In the genomic region with DNA sequence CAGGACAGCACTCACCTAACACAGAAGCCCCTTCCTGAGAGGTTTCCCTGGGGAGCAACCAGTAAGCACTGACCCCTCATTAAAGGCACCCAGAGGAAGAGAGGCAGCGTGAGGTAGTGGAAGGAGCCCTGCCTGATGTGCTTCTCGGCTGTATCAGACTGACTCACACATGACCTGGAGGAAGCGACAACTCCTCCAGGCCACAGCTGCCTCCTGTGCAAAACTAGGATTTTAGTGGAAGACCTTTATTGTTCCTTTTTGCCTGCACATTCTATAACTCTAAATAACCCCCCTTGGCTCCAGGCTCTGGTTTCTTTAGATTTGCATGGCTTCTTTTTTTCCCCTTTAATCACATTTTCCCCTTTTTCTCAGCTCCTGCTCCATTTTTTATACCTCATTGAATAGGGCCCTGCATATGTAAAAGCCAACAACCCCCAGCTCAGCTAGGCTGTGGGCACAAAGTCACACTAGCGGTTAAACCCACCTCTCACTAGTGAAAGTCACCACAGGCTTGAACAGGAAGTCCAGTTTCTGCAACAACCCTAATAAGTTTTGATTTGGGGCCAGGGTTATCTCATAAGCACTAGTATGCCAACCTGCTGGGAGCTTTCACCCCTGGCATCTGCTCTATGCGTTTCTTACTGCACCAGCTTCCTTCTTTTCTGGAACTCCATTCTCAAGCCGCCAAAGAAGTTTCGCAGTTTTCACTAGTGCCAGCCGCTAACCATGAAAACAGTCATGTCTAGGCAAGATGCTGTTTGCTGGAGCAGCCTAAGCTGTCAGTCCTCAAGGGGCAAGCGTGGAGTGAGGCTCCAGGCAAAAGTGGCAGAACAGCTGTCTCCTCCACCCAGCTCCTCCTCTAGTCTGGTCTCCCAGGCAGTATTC, we compare ENCODE assay signal across 27 cellular contexts.
DNase-seq lines count a peak whose midpoint lies in the region; ATAC-seq and TF ChIP-seq lines count a peak whose summit lies in the region.
"Had no signal": no experiment of that assay in that cellular context is flagged by ENCODE, and none has a peak within 500 bp of the region (broad histone marks: within the 10 kb centered on the region; RNA-seq: fewer than 3 reads in every experiment).

No MANE protein-coding gene starts in this region.

- H3K9me3 ChIP-seq in prostate gland (no peaks in the 10 kb centered on the region), BE2C (no peaks in the 10 kb centered on the region)
- H3K9me3 ChIP-seq: uterus had no signal

- TF ChIP-seq CTCF in foreskin keratinocyte (conservative IDR thresholded peaks at IDR 0.05) (no peak), prostate gland (IDR thresholded peaks at IDR 0.05) (no peak), BE2C (IDR thresholded peaks at IDR 0.05; ENCODE audit: low read depth, low read length) (no peak)

- 61% methylated on average over 9 of the region's 9 CpGs for WGBS in prostate gland

- intact Hi-C loops in prostate gland (cut with DNase I) = no loop called here

- peak; percentile 48 for ATAC-seq in foreskin keratinocyte
- ATAC-seq: activated CD8-positive, alpha-beta memory T cell treated with anti-CD3 and anti-CD28 coated beads, Interleukin-2, amount 10 ng/mL, durations not matched to agents 7 days and 5 days; activated T-cell treated with anti-CD3 and anti-CD28 coated beads, Interleukin-2, amount 50 U/mL, for 4 hours; CD8-positive, alpha-beta T cell; left ventricle myocardium superior; naive thymus-derived CD8-positive, alpha-beta T cell; T-cell had no signal

- no peak for TF ChIP-seq POLR2A in prostate gland (IDR thresholded peaks at IDR 0.05)

- H3K27me3 ChIP-seq in foreskin keratinocyte = peaks cover 27% of the 10 kb centered on the region
- H3K27me3 ChIP-seq in prostate gland (replicated peaks; ENCODE audit: insufficient read depth) = no peaks in the 10 kb centered on the region
- no peaks in the 10 kb centered on the region for H3K27me3 ChIP-seq in BE2C
- H3K27me3 ChIP-seq: uterus had no signal

- DNase-seq in DMS 273 (lab: John Stamatoyannopoulos, UW; ENCODE audit: unreplicated experiment) (peak; percentile 77), NCI-H524 (lab: John Stamatoyannopoulos, UW) (peak; percentile 66 to 82), foreskin keratinocyte (peak in 1 of 2 donors; percentile 17), prostate gland (ENCODE audit: low spot score) (peak; percentile 62), DMS153 (lab: John Stamatoyannopoulos, UW) (no peak), BE2C (no peak), iPS-NIHi7 (ENCODE audit: extremely low spot score) (no peak)
- no peak for DNase-seq in activated CD4-positive, CD25-positive, alpha-beta regulatory T cell treated with anti-CD3 and anti-CD28 coated beads, Interleukin-2, amount 50 U/mL, for 72 hours
- DNase-seq: activated CD4-positive, alpha-beta T cell treated with anti-CD3 and anti-CD28 coated beads, Interleukin-2, amount 50 U/mL, for 4 hours; activated CD4-positive, CD25-positive, alpha-beta regulatory T cell; activated CD8-positive, alpha-beta memory T cell treated with anti-CD3 and anti-CD28 coated beads, Interleukin-2, amount 10 ng/mL, durations not matched to agents 7 days and 5 days; activated gamma-delta T cell; activated naive CD8-positive, alpha-beta T cell treated with anti-CD3 and anti-CD28 coated beads, Interleukin-2, amount 10 ng/mL, durations not matched to agents 7 days and 5 days; activated T-cell treated with anti-CD3 and anti-CD28 coated beads, Interleukin-2, amount 50 U/mL, for 4 hours; AML-193; aorta; CD8-positive, alpha-beta T cell; effector CD8-positive, alpha-beta T cell; head of caudate nucleus; kidney; left ventricle myocardium superior; naive thymus-derived CD8-positive, alpha-beta T cell; NCI-H146; T-cell; uterus had no signal

- H3K36me3 ChIP-seq in prostate gland (no peaks in the 10 kb centered on the region), BE2C (no peaks in the 10 kb centered on the region)
- H3K36me3 ChIP-seq: uterus had no signal

- no peak overlapping the region for H3K27ac ChIP-seq in foreskin keratinocyte
- H3K27ac ChIP-seq in prostate gland = no peak overlapping the region
- H3K27ac ChIP-seq: coronary artery, epithelial cell of prostate, uterus had no signal

- no peaks in the 10 kb centered on the region for H3K4me1 ChIP-seq in foreskin keratinocyte
- H3K4me1 ChIP-seq in prostate gland (replicated peaks) = no peaks in the 10 kb centered on the region
- H3K4me1 ChIP-seq in BE2C = no peaks in the 10 kb centered on the region

- no peak overlapping the region for H3K4me3 ChIP-seq in prostate gland
- no peak overlapping the region for H3K4me3 ChIP-seq in BE2C (ENCODE audit: low read depth, low read length)
- H3K4me3 ChIP-seq: coronary artery, uterus had no signal

Comparison
In these comparisons a context has a peak if more than half of its experiments do, and no peak if none do; other contexts are left out.
1. DNase-seq: peak in DMS 273 (single experiment), NCI-H524 (2 of 2) and prostate gland (single experiment); none in DMS153 (single experiment), activated CD4-positive, CD25-positive, alpha-beta regulatory T cell treated with anti-CD3 and anti-CD28 coated beads, Interleukin-2, amount 50 U/mL, for 72 hours (single experiment), BE2C (single experiment) and iPS-NIHi7 (single experiment).